8 cellular contexts compared by ENCODE assay signal in genomic region chr15:96332854-96333193, GRCh38. TPM values are rescaled to one million over a fixed set of nuclear protein-coding genes. Genes with fewer than 3 reads are reported as not detected.
DNase-seq lines count a peak whose midpoint lies in the region; ATAC-seq, FAIRE-seq and TF ChIP-seq lines count a peak whose summit lies in the region.

No MANE protein-coding gene starts in this region.

- H3K9me3 Mint-ChIP-seq in activated naive CD8-positive, alpha-beta T cell treated with anti-CD3 and anti-CD28 coated beads, Interleukin-2, amount 50 U/mL, for 24 hours, result peaks cover 5% of the 10 kb centered on the region
- peaks cover 6% of the 10 kb centered on the region for H3K9me3 Mint-ChIP-seq in stimulated activated memory B cell treated with anti-CD40 and anti-IgM and Interleukin-4, amounts not matched to agents 10 μg/mL and 1 μg/mL and 100 μg/mL, for 72 hours

- DNase-seq in NCI-H2171 treated with DMSO at 0.1 percent for 48 hours (lab: John Stamatoyannopoulos, UW) (peak; percentile 71), NCI-H2171 (lab: John Stamatoyannopoulos, UW) (no peak), kidney (no peak), substantia nigra (lab: John Stamatoyannopoulos, UW) (no peak), iPS-NIHi11 (ENCODE audit: low spot score) (no peak)
- no peak for DNase-seq in activated naive CD8-positive, alpha-beta T cell treated with anti-CD3 and anti-CD28 coated beads, Interleukin-2, amount 50 U/mL, for 24 hours

- peak overlapping the region; percentile 96 to 100 for H3K4me3 ChIP-seq in kidney (ENCODE audit: low read length in 2 of 2)

- H3K27ac Mint-ChIP-seq in activated naive CD8-positive, alpha-beta T cell treated with anti-CD3 and anti-CD28 coated beads, Interleukin-2, amount 50 U/mL, for 24 hours, result no peak overlapping the region
- H3K27ac Mint-ChIP-seq in stimulated activated memory B cell treated with anti-CD40 and anti-IgM and Interleukin-4, amounts not matched to agents 10 μg/mL and 1 μg/mL and 100 μg/mL, for 72 hours, result no peak overlapping the region

- no peak for ATAC-seq in activated naive CD8-positive, alpha-beta T cell treated with anti-CD3 and anti-CD28 coated beads, Interleukin-2, amount 50 U/mL, for 24 hours
- ATAC-seq in stimulated activated memory B cell treated with anti-CD40 and anti-IgM and Interleukin-4, amounts not matched to agents 10 μg/mL and 1 μg/mL and 100 μg/mL, for 72 hours, result no peak
- ATAC-seq in HG03378 (IDR thresholded peaks at IDR 0.05; ENCODE audit: unreplicated experiment), result no peak

- H3K4me3 Mint-ChIP-seq in activated naive CD8-positive, alpha-beta T cell treated with anti-CD3 and anti-CD28 coated beads, Interleukin-2, amount 50 U/mL, for 24 hours, result peak overlapping the region; percentile 46
- no peak overlapping the region for H3K4me3 Mint-ChIP-seq in stimulated activated memory B cell treated with anti-CD40 and anti-IgM and Interleukin-4, amounts not matched to agents 10 μg/mL and 1 μg/mL and 100 μg/mL, for 72 hours

- TF ChIP-seq CTCF in kidney (IDR thresholded peaks at IDR 0.05; ENCODE audit: borderline replicate concordance, extremely low read depth, insufficient read depth), result no peak

- H3K27me3 Mint-ChIP-seq in activated naive CD8-positive, alpha-beta T cell treated with anti-CD3 and anti-CD28 coated beads, Interleukin-2, amount 50 U/mL, for 24 hours, result peaks cover 86% of the 10 kb centered on the region
- peaks cover 93% of the 10 kb centered on the region for H3K27me3 Mint-ChIP-seq in stimulated activated memory B cell treated with anti-CD40 and anti-IgM and Interleukin-4, amounts not matched to agents 10 μg/mL and 1 μg/mL and 100 μg/mL, for 72 hours

- peaks cover 23% of the 10 kb centered on the region for H3K4me1 Mint-ChIP-seq in activated naive CD8-positive, alpha-beta T cell treated with anti-CD3 and anti-CD28 coated beads, Interleukin-2, amount 50 U/mL, for 24 hours
- peaks cover 18% of the 10 kb centered on the region for H3K4me1 Mint-ChIP-seq in stimulated activated memory B cell treated with anti-CD40 and anti-IgM and Interleukin-4, amounts not matched to agents 10 μg/mL and 1 μg/mL and 100 μg/mL, for 72 hours

- H3K4me1 ChIP-seq in kidney (ENCODE audit: control insufficient read depth in 1 of 2, insufficient read depth in 1 of 2, low read depth in 1 of 2, low read length in 2 of 2), result peaks cover 0 to 15% of the 10 kb centered on the region in 2 donors

- no peak for FAIRE-seq in kidney (lab: Jason Lieb, UNC)

- intact Hi-C loops in kidney (cut with DNase I), result loop anchor here (10.0 kb wide), 2 partner anchors 562 to 1048 kb away; no protein-coding TSS in a partner anchor

- peaks cover 9 to 44% of the 10 kb centered on the region in 2 donors for H3K36me3 ChIP-seq in kidney (ENCODE audit: control insufficient read depth in 1 of 2, insufficient read depth in 2 of 2, low read length in 2 of 2)

- H3K9me3 ChIP-seq in kidney (ENCODE audit: control insufficient read depth in 1 of 2, low read length in 2 of 2), result no peaks in the 10 kb centered on the region

- H3K27ac ChIP-seq in kidney (ENCODE audit: low read depth in 2 of 2, low read length in 2 of 2), result peak overlapping the region; percentile 91 to 97
- peak overlapping the region; percentile 50 for H3K27ac ChIP-seq in substantia nigra (ENCODE audit: low read depth, low read length, poor library complexity, severe bottlenecking)

- peak overlapping the region; percentile 99 to 100 for H3K9ac ChIP-seq in kidney (ENCODE audit: low read length in 2 of 2)

- H3K36me3 Mint-ChIP-seq in activated naive CD8-positive, alpha-beta T cell treated with anti-CD3 and anti-CD28 coated beads, Interleukin-2, amount 50 U/mL, for 24 hours (ENCODE audit: low read depth), result peaks cover 5% of the 10 kb centered on the region
- H3K36me3 Mint-ChIP-seq in stimulated activated memory B cell treated with anti-CD40 and anti-IgM and Interleukin-4, amounts not matched to agents 10 μg/mL and 1 μg/mL and 100 μg/mL, for 72 hours, result no peaks in the 10 kb centered on the region

RNA-seq across cellular contexts. Expression of gene NR2F2, which starts 2.3 kb away (rescaled TPM):
- total RNA-seq in kidney, result 191 TPM
- 42.5 TPM for polyA plus RNA-seq in kidney (ENCODE audit: insufficient read depth, low read depth, low replicate concordance)
